22 cellular contexts compared by ENCODE assay signal in the genomic region with DNA sequence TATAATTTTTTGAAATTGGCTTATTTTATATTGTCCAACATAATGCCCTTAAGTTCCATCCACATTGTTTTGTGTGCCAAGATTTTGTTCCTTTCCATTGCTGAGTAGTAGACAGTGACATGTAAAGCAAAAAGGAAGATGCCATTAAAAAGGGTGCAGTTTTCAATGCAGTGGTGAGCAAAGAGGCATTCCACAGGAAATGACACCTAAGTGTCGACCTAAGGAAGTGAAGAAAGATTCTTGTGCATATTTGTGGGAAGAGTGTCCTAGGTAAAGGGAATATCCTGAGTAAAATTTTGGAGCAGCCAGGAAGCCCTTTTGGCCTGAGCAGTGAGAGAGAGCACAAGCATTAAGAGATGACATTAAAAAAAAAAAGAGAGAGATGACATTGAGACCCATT.
"Had no signal": no experiment of that assay in that cellular context is flagged by ENCODE, and none has a peak within 500 bp of the region (broad histone marks: within the 10 kb centered on the region; RNA-seq: fewer than 3 reads in every experiment).

No MANE protein-coding gene starts in this region.

- H3K9me3 ChIP-seq: colonic mucosa, esophagus muscularis mucosa, gastroesophageal sphincter, left lung, lower lobe of right lung had no signal

- H3K4me2 ChIP-seq: hepatocyte had no signal

- H3K9me3 Mint-ChIP-seq: dendritic cell treated with granulocyte-macrophage colony-stimulating factor and Interleukin-4, amounts not matched to agents 40 ng/mL and 50 ng/mL, for 4 days; endodermal cell had no signal

- H3K27me3 Mint-ChIP-seq: dendritic cell treated with granulocyte-macrophage colony-stimulating factor and Interleukin-4, amounts not matched to agents 40 ng/mL and 50 ng/mL, for 4 days; effector memory CD8-positive, alpha-beta T cell had no signal

- DNase-seq: colonic mucosa; cortex of kidney; effector CD8-positive, alpha-beta T cell; effector memory CD8-positive, alpha-beta T cell; endodermal cell; foreskin keratinocyte; heart left ventricle; hypothalamus; immature natural killer cell; islet precursor cell; kidney; kidney glomerular epithelial cell; left cardiac atrium; left lung; left ventricle myocardium superior; lower lobe of right lung; mesenchymal stem cell; midbrain had no signal

- H3K4me3 Mint-ChIP-seq: dendritic cell treated with granulocyte-macrophage colony-stimulating factor and Interleukin-4, amounts not matched to agents 40 ng/mL and 50 ng/mL, for 4 days; effector memory CD8-positive, alpha-beta T cell; endodermal cell; immature natural killer cell had no signal

- H3K36me3 ChIP-seq: colonic mucosa, esophagus muscularis mucosa, gastroesophageal sphincter, heart left ventricle, left lung, lower lobe of right lung had no signal

- H3K27ac Mint-ChIP-seq: dendritic cell treated with granulocyte-macrophage colony-stimulating factor and Interleukin-4, amounts not matched to agents 40 ng/mL and 50 ng/mL, for 4 days; effector memory CD8-positive, alpha-beta T cell; endodermal cell; immature natural killer cell had no signal

- H3K4me1 ChIP-seq: colonic mucosa, esophagus muscularis mucosa, foreskin keratinocyte, gastroesophageal sphincter, heart left ventricle, left lung, lower lobe of right lung had no signal

- H3K79me2 ChIP-seq: hepatocyte had no signal

- H3K27me3 ChIP-seq: colonic mucosa, esophagus muscularis mucosa, foreskin keratinocyte, gastroesophageal sphincter, heart left ventricle, hepatocyte, left lung had no signal

- H3K4me3 ChIP-seq: colonic mucosa, esophagus muscularis mucosa, gastroesophageal sphincter, heart left ventricle, hepatocyte, left lung, lower lobe of right lung had no signal

- H3K27ac ChIP-seq: colonic mucosa, esophagus muscularis mucosa, foreskin keratinocyte, gastroesophageal sphincter, heart left ventricle, hepatocyte, left lung, lower lobe of right lung had no signal

- H2AFZ ChIP-seq: hepatocyte had no signal

- ATAC-seq: effector memory CD8-positive, alpha-beta T cell; foreskin keratinocyte; gastroesophageal sphincter; heart left ventricle; left cardiac atrium; left lung; left ventricle myocardium superior; lower lobe of right lung had no signal

- H3K4me1 Mint-ChIP-seq: immature natural killer cell had no signal
